In the genomic region with DNA sequence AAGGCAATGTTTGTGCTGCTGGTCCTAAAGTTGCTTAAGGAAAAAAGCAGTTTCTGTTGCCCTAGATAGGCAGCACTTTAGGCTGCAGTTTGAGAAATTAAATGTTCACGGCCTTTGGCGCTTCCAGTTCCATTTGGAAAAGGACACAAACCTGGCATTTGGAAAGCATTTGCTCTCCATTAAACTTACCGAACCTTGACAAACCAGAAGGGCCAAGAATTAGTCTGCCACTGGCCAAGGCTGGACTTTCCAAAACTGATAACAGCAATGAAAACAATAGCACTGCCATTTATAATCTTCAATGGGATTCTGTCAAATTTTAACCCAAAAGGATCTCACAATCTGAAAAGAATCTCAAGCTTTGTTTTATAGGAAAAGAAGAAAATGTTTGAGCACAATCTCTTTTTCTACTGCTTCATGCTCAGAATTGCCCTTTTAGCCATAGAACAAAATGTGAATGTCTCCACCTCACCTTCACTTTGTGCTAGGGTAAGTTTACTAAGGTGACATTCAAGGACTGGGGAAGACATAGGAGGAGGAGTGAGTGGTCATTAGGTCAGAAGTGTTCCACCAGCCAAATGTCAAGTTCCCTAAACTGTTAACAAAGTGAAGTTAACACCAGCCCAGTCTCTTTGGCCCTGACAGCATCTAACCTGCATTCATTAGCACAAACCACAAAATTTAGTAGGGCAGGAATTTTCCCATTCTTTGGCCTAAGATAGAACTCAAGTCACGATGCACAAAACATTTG, we compare ENCODE assay signal across 16 cellular contexts.
DNase-seq lines count a peak whose midpoint lies in the region; ATAC-seq and TF ChIP-seq lines count a peak whose summit lies in the region.
"Had no signal": no experiment of that assay in that cellular context is flagged by ENCODE, and none has a peak within 500 bp of the region (broad histone marks: within the 10 kb centered on the region; RNA-seq: fewer than 3 reads in every experiment).

No MANE protein-coding gene starts in this region.

- CTCF ChIA-PET in Caco-2 (lab: Charles Lee), result no interaction called here
- CTCF ChIA-PET in activated CD8-positive, alpha-beta T cell treated with anti-CD3 and anti-CD28 coated beads for 36 hours (lab: Charles Lee), result no interaction called here

- no peaks in the 10 kb centered on the region for H3K36me3 ChIP-seq in Caco-2 (ENCODE audit: control insufficient read depth, insufficient read depth, low read length)
- no peaks in the 10 kb centered on the region for H3K36me3 ChIP-seq in body of pancreas (replicated peaks in 1 of 2; ENCODE audit: insufficient read depth in 1 of 2, low read depth in 2 of 2)
- H3K36me3 ChIP-seq in trophoblast cell (ENCODE audit: control insufficient read depth in 1 of 2, insufficient read depth in 2 of 2, low read length in 2 of 2), result no peaks in the 10 kb centered on the region
- H3K36me3 ChIP-seq: BLaER1 had no signal

- H3K4me3 ChIP-seq in Caco-2 (ENCODE audit: low read depth, low read length) (no peak overlapping the region), body of pancreas (no peak overlapping the region), trophoblast cell (ENCODE audit: low read depth, low read length) (no peak overlapping the region)
- H3K4me3 ChIP-seq: BLaER1 had no signal

- H3K9me3 ChIP-seq in Caco-2 (no peaks in the 10 kb centered on the region), body of pancreas (no peaks in the 10 kb centered on the region), trophoblast cell (ENCODE audit: insufficient read depth, low read depth, low read length) (no peaks in the 10 kb centered on the region)
- H3K9me3 ChIP-seq: BLaER1 had no signal

- 31 to 38% methylated on average over 4 of the region's 4 CpGs for WGBS in body of pancreas, 2 donors
- WGBS in trophoblast cell (ENCODE audit: extremely low coverage, insufficient coverage, insufficient read length), result no CpG with 5 or more reads among the region's 4 CpGs

- no peaks in the 10 kb centered on the region for H3K27me3 Mint-ChIP-seq in Caco-2 (ENCODE audit: insufficient read depth, unreplicated experiment)
- peaks cover 2% of the 10 kb centered on the region for H3K27me3 Mint-ChIP-seq in activated CD8-positive, alpha-beta T cell treated with anti-CD3 and anti-CD28 coated beads for 36 hours
- H3K27me3 Mint-ChIP-seq: CD4-positive, alpha-beta T cell had no signal

- no peak overlapping the region for H3K9ac ChIP-seq in trophoblast cell (ENCODE audit: low read length)
- H3K9ac ChIP-seq: BLaER1 had no signal

- H2BK5ac ChIP-seq in trophoblast cell (ENCODE audit: low read depth, low read length, poor library complexity), result no peak overlapping the region

- H3K4me3 Mint-ChIP-seq in Caco-2 (ENCODE audit: unreplicated experiment), result peak overlapping the region; percentile 18
- H3K4me3 Mint-ChIP-seq in activated CD8-positive, alpha-beta T cell treated with anti-CD3 and anti-CD28 coated beads for 36 hours, result no peak overlapping the region
- H3K4me3 Mint-ChIP-seq: CD4-positive, alpha-beta T cell; HFFc6 had no signal

- POLR2A ChIA-PET in Caco-2 (lab: Charles Lee), result no interaction called here
- POLR2A ChIA-PET in activated CD8-positive, alpha-beta T cell treated with anti-CD3 and anti-CD28 coated beads for 36 hours (lab: Charles Lee), result no interaction called here

- DNase-seq in Caco-2 (peak; percentile 62 to 63), body of pancreas (peak in 2 of 4 donors; percentile 3 to 10), kidney tubule cell (ENCODE audit: low spot score) (peak; percentile 1), renal cortical epithelial cell (ENCODE audit: low read depth) (peak; percentile 61), Right ventricle myocardium inferior (ENCODE audit: missing footprints) (no peak), trophoblast cell (no peak)
- no peak for DNase-seq in activated CD8-positive, alpha-beta T cell treated with anti-CD3 and anti-CD28 coated beads for 36 hours
- DNase-seq: 8988T; AML-193; CD4-positive, alpha-beta T cell; DND-41; GF-D8; HCEC 1CT; HFFc6 had no signal

- no peak overlapping the region for H4K12ac ChIP-seq in trophoblast cell (ENCODE audit: low read depth, low read length)

- H3K27ac ChIP-seq in body of pancreas (peak overlapping the region in 1 of 4 donors; percentile 4), trophoblast cell (ENCODE audit: low read depth, low read length) (no peak overlapping the region)
- H3K27ac ChIP-seq: BLaER1 had no signal

- no peak overlapping the region for H3K14ac ChIP-seq in trophoblast cell (ENCODE audit: low read length)

- TSS peak; percentile 63 for BruUV-seq in Caco-2 (replicated peaks; lab: Mats Ljungman, UMichigan)

- no peak overlapping the region for H3K23ac ChIP-seq in trophoblast cell (ENCODE audit: low read length)

- no peak overlapping the region for H2BK12ac ChIP-seq in trophoblast cell (ENCODE audit: low read length)

- H4K8ac ChIP-seq in trophoblast cell (ENCODE audit: low read depth, low read length), result no peak overlapping the region

- H2AK5ac ChIP-seq in trophoblast cell (ENCODE audit: low read length), result no peak overlapping the region

- H2AFZ ChIP-seq in trophoblast cell (ENCODE audit: insufficient read depth, low read length, poor library complexity), result no peak overlapping the region

- H3K27ac Mint-ChIP-seq in Caco-2 (ENCODE audit: unreplicated experiment), result peak overlapping the region; percentile 90
- no peak overlapping the region for H3K27ac Mint-ChIP-seq in activated CD8-positive, alpha-beta T cell treated with anti-CD3 and anti-CD28 coated beads for 36 hours
- H3K27ac Mint-ChIP-seq: CD4-positive, alpha-beta T cell; HFFc6 had no signal

- no peak overlapping the region for H3K4me2 ChIP-seq in trophoblast cell (ENCODE audit: low read length)
- H3K4me2 ChIP-seq: BLaER1 had no signal

- ATAC-seq in body of pancreas, result peak; percentile 45
- ATAC-seq in Right ventricle myocardium inferior, result no peak
- no peak for ATAC-seq in GM21515 (IDR thresholded peaks at IDR 0.05; ENCODE audit: unreplicated experiment)
- ATAC-seq in activated CD8-positive, alpha-beta T cell treated with anti-CD3 and anti-CD28 coated beads for 36 hours, result no peak

- H3K9me3 Mint-ChIP-seq in Caco-2 (ENCODE audit: unreplicated experiment), result peaks cover 12% of the 10 kb centered on the region
- no peaks in the 10 kb centered on the region for H3K9me3 Mint-ChIP-seq in activated CD8-positive, alpha-beta T cell treated with anti-CD3 and anti-CD28 coated beads for 36 hours
- H3K9me3 Mint-ChIP-seq: CD4-positive, alpha-beta T cell had no signal

- no peak overlapping the region for H3K4ac ChIP-seq in trophoblast cell (ENCODE audit: low read depth, low read length)

- peaks cover 22% of the 10 kb centered on the region for H3K4me1 Mint-ChIP-seq in Caco-2 (ENCODE audit: low read depth, unreplicated experiment)
- no peaks in the 10 kb centered on the region for H3K4me1 Mint-ChIP-seq in activated CD8-positive, alpha-beta T cell treated with anti-CD3 and anti-CD28 coated beads for 36 hours (ENCODE audit: low read depth)

- TF ChIP-seq CTCF in Caco-2 (IDR thresholded peaks at IDR 0.05; ENCODE audit: insufficient read depth in 1 of 2, low read depth in 1 of 2, low read length in 1 of 2, severe bottlenecking in 1 of 2, unreplicated experiment in 1 of 2) (no peak), body of pancreas (IDR thresholded peaks at IDR 0.05) (no peak)
- no peak for TF ChIP-seq CTCF in activated CD8-positive, alpha-beta T cell treated with anti-CD3 and anti-CD28 coated beads for 36 hours (IDR thresholded peaks at IDR 0.05)

- intact Hi-C loops in Caco-2 (cut with micrococcal nuclease; ENCODE audit: unreplicated experiment) (loop anchor here (1.0 to 10.0 kb wide), 15 partner anchors 9 to 813 kb away; a partner anchor contains a TSS), body of pancreas (cut with DNase I) (no loop called here), Right ventricle myocardium inferior (cut with DNase I) (no loop called here)
- intact Hi-C loops in activated CD8-positive, alpha-beta T cell treated with anti-CD3 and anti-CD28 coated beads for 36 hours (cut with micrococcal nuclease), result no loop called here

- H4K91ac ChIP-seq in trophoblast cell (ENCODE audit: low read depth, low read length), result no peak overlapping the region

- no peaks in the 10 kb centered on the region for H3K79me1 ChIP-seq in trophoblast cell (ENCODE audit: low read length)

- no peaks in the 10 kb centered on the region for H3K27me3 ChIP-seq in Caco-2 (replicated peaks; ENCODE audit: control insufficient read depth, insufficient read depth, low read length)
- no peaks in the 10 kb centered on the region for H3K27me3 ChIP-seq in body of pancreas
- H3K27me3 ChIP-seq in trophoblast cell (ENCODE audit: insufficient read depth, low read length), result no peaks in the 10 kb centered on the region
- H3K27me3 ChIP-seq: BLaER1 had no signal

- no peaks in the 10 kb centered on the region for H3K79me2 ChIP-seq in trophoblast cell (ENCODE audit: control insufficient read depth, insufficient read depth, low read length, poor library complexity)

- no peak for TF ChIP-seq POLR2A in body of pancreas (IDR thresholded peaks at IDR 0.05)

- no peak overlapping the region for H2BK120ac ChIP-seq in trophoblast cell (ENCODE audit: insufficient read depth, low read length, poor library complexity)

- peaks cover 4% of the 10 kb centered on the region for H3K36me3 Mint-ChIP-seq in Caco-2 (ENCODE audit: insufficient read depth, unreplicated experiment)
- H3K36me3 Mint-ChIP-seq in activated CD8-positive, alpha-beta T cell treated with anti-CD3 and anti-CD28 coated beads for 36 hours (ENCODE audit: low read depth), result no peaks in the 10 kb centered on the region

- no peak overlapping the region for H3K18ac ChIP-seq in trophoblast cell (ENCODE audit: low read length)

- H3K4me1 ChIP-seq in Caco-2 (peaks cover 69% of the 10 kb centered on the region), body of pancreas (peaks cover 17% of the 10 kb centered on the region), trophoblast cell (ENCODE audit: control insufficient read depth in 1 of 2, insufficient read depth in 2 of 2, low read length in 2 of 2) (no peaks in the 10 kb centered on the region)
- H3K4me1 ChIP-seq: BLaER1 had no signal

Comparison
In these comparisons a context has a peak if more than half of its experiments do, and no peak if none do; other contexts are left out.
1. DNase-seq: peak in Caco-2 (2 of 2), kidney tubule cell (single experiment) and renal cortical epithelial cell (single experiment); none in Right ventricle myocardium inferior (single experiment), trophoblast cell (0 of 2) and activated CD8-positive, alpha-beta T cell treated with anti-CD3 and anti-CD28 coated beads for 36 hours (single experiment).